ENCODE assay signal across 8 cellular contexts in the genomic region with DNA sequence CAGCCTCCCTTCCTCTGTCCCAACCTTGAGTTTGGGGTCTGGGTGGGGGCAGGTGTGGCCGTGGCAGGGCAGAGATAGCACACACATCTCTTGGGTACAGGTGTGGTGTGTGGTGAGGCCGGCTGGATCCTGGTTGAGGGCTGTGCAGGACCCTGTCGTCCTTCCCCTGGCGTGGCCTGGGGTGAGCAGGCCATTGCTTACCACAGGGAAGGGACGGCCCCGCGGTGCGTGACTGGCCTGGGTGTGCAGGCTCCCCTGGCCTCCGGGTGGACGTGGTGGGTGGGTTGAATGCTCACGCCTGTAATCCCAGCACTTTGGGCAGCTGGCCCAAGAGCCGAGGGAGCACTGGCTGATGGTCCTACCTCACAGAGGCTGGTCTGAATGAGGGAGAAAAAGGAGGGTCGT. TPM values are rescaled to one million over a fixed set of nuclear protein-coding genes. Genes with fewer than 3 reads are reported as not detected.
DNase-seq lines count a peak whose midpoint lies in the region; ATAC-seq and TF ChIP-seq lines count a peak whose summit lies in the region.

No MANE protein-coding gene starts in this region.

- CTCF ChIA-PET in AG04449 (lab: Yijun Ruan, JAX): no interaction called here
- CTCF ChIA-PET in naive thymus-derived CD4-positive, alpha-beta T cell (lab: Charles Lee): no interaction called here

- H3K4me1 ChIP-seq in KMS-11 (ENCODE audit: low read depth, poor library complexity, severe bottlenecking): peaks cover 15% of the 10 kb centered on the region
- peaks cover 6 to 18% of the 10 kb centered on the region in 2 donors for H3K4me1 ChIP-seq in naive thymus-derived CD4-positive, alpha-beta T cell (ENCODE audit: control insufficient read depth in 2 of 2, insufficient read depth in 2 of 2, low read length in 2 of 2)

- peaks cover 21 to 28% of the 10 kb centered on the region in 2 donors for H3K4me1 Mint-ChIP-seq in effector memory CD8-positive, alpha-beta T cell (ENCODE audit: low read depth in 2 of 2)
- peaks cover 6 to 47% (median 32%) of the 10 kb centered on the region in 7 donors for H3K4me1 Mint-ChIP-seq in naive thymus-derived CD4-positive, alpha-beta T cell

- H3K9me3 Mint-ChIP-seq in effector memory CD8-positive, alpha-beta T cell: no peaks in the 10 kb centered on the region
- no peaks in the 10 kb centered on the region for H3K9me3 Mint-ChIP-seq in naive thymus-derived CD4-positive, alpha-beta T cell

- POLR2A ChIA-PET in AG04449 (lab: Yijun Ruan, JAX): no interaction called here
- POLR2A ChIA-PET in naive thymus-derived CD4-positive, alpha-beta T cell (lab: Charles Lee): interaction anchor here (0.6 to 1.3 kb wide), 3 partner anchors 12 to 55 kb away, joined by 4 to 6 read pairs (median 5); partner anchors contain the start of genes EHMT1 and MRPL41

- no peak overlapping the region for H3K27ac ChIP-seq in KMS-11
- H3K27ac ChIP-seq in naive thymus-derived CD4-positive, alpha-beta T cell (ENCODE audit: low read depth, low read length): peak overlapping the region; percentile 85

- H3K36me3 ChIP-seq in KMS-11 (ENCODE audit: insufficient read depth): no peaks in the 10 kb centered on the region
- H3K36me3 ChIP-seq in naive thymus-derived CD4-positive, alpha-beta T cell (ENCODE audit: control insufficient read depth in 2 of 3, insufficient read depth in 3 of 3, low read length in 3 of 3): no peaks in the 10 kb centered on the region

- peaks cover 20% of the 10 kb centered on the region for H3K36me3 Mint-ChIP-seq in effector memory CD8-positive, alpha-beta T cell (ENCODE audit: insufficient read depth)
- H3K36me3 Mint-ChIP-seq in naive thymus-derived CD4-positive, alpha-beta T cell: no peaks in the 10 kb centered on the region

- TF ChIP-seq CTCF in AG04449 (IDR thresholded peaks at IDR 0.05; ENCODE audit: insufficient read depth, low read length, missing control alignments): no peak
- no peak for TF ChIP-seq CTCF in KMS-11 (conservative IDR thresholded peaks at IDR 0.05; ENCODE audit: low read depth, low read length)

- H2AFZ ChIP-seq in KMS-11 (ENCODE audit: low read depth): no peak overlapping the region

- no peaks in the 10 kb centered on the region for H3K27me3 Mint-ChIP-seq in effector memory CD8-positive, alpha-beta T cell
- no peaks in the 10 kb centered on the region for H3K27me3 Mint-ChIP-seq in naive thymus-derived CD4-positive, alpha-beta T cell

- peak overlapping the region; percentile 96 for H3K4me2 ChIP-seq in KMS-11

- H3K9me3 ChIP-seq in naive thymus-derived CD4-positive, alpha-beta T cell (ENCODE audit: control insufficient read depth in 2 of 3, low read length in 3 of 3): no peaks in the 10 kb centered on the region

- H3K27me3 ChIP-seq in KMS-11 (ENCODE audit: insufficient read depth, low read depth): peaks cover 7% of the 10 kb centered on the region; the same call in 1 of the 2 replicates
- no peaks in the 10 kb centered on the region for H3K27me3 ChIP-seq in naive thymus-derived CD4-positive, alpha-beta T cell (ENCODE audit: control insufficient read depth in 2 of 2, insufficient read depth in 2 of 2, low read length in 2 of 2)

- no peaks in the 10 kb centered on the region for H4K20me1 ChIP-seq in KMS-11 (ENCODE audit: insufficient read depth)

- DNase-seq in AG04449 (ENCODE audit: low read depth, low spot score): no peak
- DNase-seq in effector memory CD8-positive, alpha-beta T cell: no peak
- DNase-seq in naive thymus-derived CD4-positive, alpha-beta T cell: no peak
- DNase-seq in putamen (ENCODE audit: low spot score): no peak
- DNase-seq in NCI-H2196 (lab: John Stamatoyannopoulos, UW; ENCODE audit: unreplicated experiment): no peak

- H3K4me3 ChIP-seq in AG04449 (ENCODE audit: low read depth, low read length) (peak overlapping the region; percentile 71), KMS-11 (IDR thresholded peaks at IDR 0.05; ENCODE audit: insufficient read depth, low read depth, low read length) (no peak overlapping the region)
- peak overlapping the region; percentile 69 for H3K4me3 ChIP-seq in naive thymus-derived CD4-positive, alpha-beta T cell (ENCODE audit: low read length)

- peak overlapping the region; percentile 71 to 76 for H3K4me3 Mint-ChIP-seq in effector memory CD8-positive, alpha-beta T cell
- peak overlapping the region; percentile 66 to 92 (median 84) for H3K4me3 Mint-ChIP-seq in naive thymus-derived CD4-positive, alpha-beta T cell

- no peak for ATAC-seq in effector memory CD8-positive, alpha-beta T cell (replicated peaks)
- no peak for ATAC-seq in naive thymus-derived CD4-positive, alpha-beta T cell
- ATAC-seq in GM21367 (IDR thresholded peaks at IDR 0.05; ENCODE audit: unreplicated experiment): no peak
- ATAC-seq in HG03039 (IDR thresholded peaks at IDR 0.05; ENCODE audit: unreplicated experiment): no peak

- H3K27ac Mint-ChIP-seq in effector memory CD8-positive, alpha-beta T cell: peak overlapping the region; percentile 15 to 31
- peak overlapping the region in 6 of 9 donors; percentile 38 to 82 (median 55) for H3K27ac Mint-ChIP-seq in naive thymus-derived CD4-positive, alpha-beta T cell

- no peaks in the 10 kb centered on the region for H3K79me2 ChIP-seq in KMS-11 (ENCODE audit: insufficient read depth, low read depth)

- no peak overlapping the region; the same call in 1 of the 2 replicates for H3K9ac ChIP-seq in KMS-11

- intact Hi-C loops in naive thymus-derived CD4-positive, alpha-beta T cell (cut with micrococcal nuclease): no loop called here

RNA-seq across cellular contexts. Expression of gene ARRDC1, which starts 1.2 kb away (rescaled TPM):
- total RNA-seq in naive thymus-derived CD4-positive, alpha-beta T cell: 100 to 1,000 TPM in 1 of 5 experiments, 10 to 100 TPM in 4; 53.7 to 126 (median 82.6) TPM
- polyA plus RNA-seq in naive thymus-derived CD4-positive, alpha-beta T cell: 10 to 100 TPM; 35.2 to 56.3 TPM

RNA-seq across cellular contexts. Expression of gene EHMT1, which starts 12.1 kb away (rescaled TPM):
- 100 to 1,000 TPM; 111 to 132 (median 117) TPM for total RNA-seq in naive thymus-derived CD4-positive, alpha-beta T cell
- polyA plus RNA-seq in naive thymus-derived CD4-positive, alpha-beta T cell: 10 to 100 TPM; 24.7 to 43.0 TPM

RNA-seq across cellular contexts. Expression of gene ZMYND19, which starts 16.4 kb away (rescaled TPM):
- 10 to 100 TPM; 13.3 to 32.4 (median 26.6) TPM for total RNA-seq in naive thymus-derived CD4-positive, alpha-beta T cell
- polyA plus RNA-seq in naive thymus-derived CD4-positive, alpha-beta T cell: 1 to 10 TPM; 4.5 to 9.8 TPM

RNA-seq across cellular contexts. Expression of gene DPH7, which starts 28.0 kb away (rescaled TPM):
- 10 to 100 TPM; 43.4 to 77.5 (median 49.9) TPM for total RNA-seq in naive thymus-derived CD4-positive, alpha-beta T cell
- 10 to 100 TPM; 29.7 to 45.3 TPM for polyA plus RNA-seq in naive thymus-derived CD4-positive, alpha-beta T cell

RNA-seq across cellular contexts. Expression of gene MRPL41, which starts 55.1 kb away (rescaled TPM):
- total RNA-seq in naive thymus-derived CD4-positive, alpha-beta T cell: 100 to 1,000 TPM in 1 of 5 experiments, 10 to 100 TPM in 4; 41.1 to 102 (median 53.9) TPM
- 10 to 100 TPM; 36.3 to 41.1 TPM for polyA plus RNA-seq in naive thymus-derived CD4-positive, alpha-beta T cell
